In genomic region chr5:116557669-116558271, GRCh38 we compare ENCODE assay signal across 8 cellular contexts. TPM values are rescaled to one million over a fixed set of nuclear protein-coding genes. Genes with fewer than 3 reads are reported as not detected.
DNase-seq lines count a peak whose midpoint lies in the region; ATAC-seq, FAIRE-seq and TF ChIP-seq lines count a peak whose summit lies in the region.

No MANE protein-coding gene starts in this region.

- intact Hi-C loops in lower lobe of right lung (cut with DNase I) (no loop called here), posterior cingulate gyrus (cut with DNase I) (loop anchor here (10.0 kb wide), 1 partner anchor 63 kb away; no protein-coding TSS in a partner anchor)
- intact Hi-C loops in activated T-helper 1 cell treated with anti-CD3 and anti-CD28 coated beads, Interleukin-12 subunit alpha, Interleukin-12 subunit beta, Interleukin-2, Interleukin-4 antibody, amounts not matched to agents 30 ng/mL and 10 ng/mL and 1 ng/mL, durations not matched to agents 14 hours and 24 hours and 36 hours (cut with micrococcal nuclease), result loop anchor here (5.0 kb wide), 2 partner anchors 390 to 420 kb away; no protein-coding TSS in a partner anchor

- TF ChIP-seq CTCF in astrocyte (IDR thresholded peaks at IDR 0.05; ENCODE audit: insufficient read depth, low read depth, low read length), result peak; percentile 55
- TF ChIP-seq CTCF in lower lobe of right lung (IDR thresholded peaks at IDR 0.05), result peak; percentile 49

- H3K4me3 ChIP-seq in astrocyte (ENCODE audit: insufficient read depth, low read depth, low read length) (no peak overlapping the region), lower lobe of right lung (no peak overlapping the region)

- no peak overlapping the region for H3K4me2 ChIP-seq in astrocyte (ENCODE audit: low read length)

- DNase-seq in GM03348 (ENCODE audit: low spot score) (peak; percentile 24), astrocyte (ENCODE audit: low read depth) (no peak), lower lobe of right lung (no peak), HPDE6-E6E7 (ENCODE audit: extremely low spot score) (no peak), posterior cingulate gyrus (no peak)
- DNase-seq in activated T-helper 1 cell treated with anti-CD3 and anti-CD28 coated beads, Interleukin-12 subunit alpha, Interleukin-12 subunit beta, Interleukin-2, Interleukin-4 antibody, amounts not matched to agents 30 ng/mL and 10 ng/mL and 1 ng/mL, durations not matched to agents 14 hours and 24 hours and 36 hours (ENCODE audit: low spot score), result no peak

- H3K4me1 ChIP-seq in astrocyte (ENCODE audit: insufficient read depth, low read length), result no peaks in the 10 kb centered on the region
- peaks cover 12% of the 10 kb centered on the region for H3K4me1 ChIP-seq in lower lobe of right lung

- H3K27ac ChIP-seq in astrocyte (ENCODE audit: low read depth, low read length), result no peak overlapping the region
- no peak overlapping the region for H3K27ac ChIP-seq in lower lobe of right lung

- H2AFZ ChIP-seq in astrocyte (ENCODE audit: low read depth, low read length), result no peak overlapping the region

- H3K79me2 ChIP-seq in astrocyte (ENCODE audit: insufficient read depth, low read length), result no peaks in the 10 kb centered on the region

- ATAC-seq in HG03103 (IDR thresholded peaks at IDR 0.05; ENCODE audit: low read depth, unreplicated experiment), result peak; percentile 60
- no peak for ATAC-seq in lower lobe of right lung
- no peak for ATAC-seq in GM21423 (IDR thresholded peaks at IDR 0.05; ENCODE audit: unreplicated experiment)

- peaks cover 13% of the 10 kb centered on the region for H3K4me1 Mint-ChIP-seq in astrocyte (ENCODE audit: low read depth, unreplicated experiment)
- H3K4me1 Mint-ChIP-seq in activated T-helper 1 cell treated with anti-CD3 and anti-CD28 coated beads, Interleukin-12 subunit alpha, Interleukin-12 subunit beta, Interleukin-2, Interleukin-4 antibody, amounts not matched to agents 30 ng/mL and 10 ng/mL and 1 ng/mL, durations not matched to agents 14 hours and 24 hours and 36 hours (ENCODE audit: low read depth), result no peaks in the 10 kb centered on the region

- H3K9me3 ChIP-seq in astrocyte (ENCODE audit: insufficient read depth, low read depth, low read length) (no peaks in the 10 kb centered on the region), lower lobe of right lung (no peaks in the 10 kb centered on the region)

- H3K9me3 Mint-ChIP-seq in astrocyte (ENCODE audit: unreplicated experiment), result no peaks in the 10 kb centered on the region
- H3K9me3 Mint-ChIP-seq in activated T-helper 1 cell treated with anti-CD3 and anti-CD28 coated beads, Interleukin-12 subunit alpha, Interleukin-12 subunit beta, Interleukin-2, Interleukin-4 antibody, amounts not matched to agents 30 ng/mL and 10 ng/mL and 1 ng/mL, durations not matched to agents 14 hours and 24 hours and 36 hours, result no peaks in the 10 kb centered on the region

- H3K9ac ChIP-seq in astrocyte (ENCODE audit: low read length), result no peak overlapping the region

- no peak for FAIRE-seq in astrocyte (lab: Jason Lieb, UNC)

- peaks cover 2% of the 10 kb centered on the region for H3K27me3 ChIP-seq in astrocyte (ENCODE audit: insufficient read depth, low read length)
- no peaks in the 10 kb centered on the region for H3K27me3 ChIP-seq in lower lobe of right lung (ENCODE audit: low read depth)

- no peak overlapping the region for H3K27ac Mint-ChIP-seq in astrocyte (ENCODE audit: unreplicated experiment)
- no peak overlapping the region for H3K27ac Mint-ChIP-seq in activated T-helper 1 cell treated with anti-CD3 and anti-CD28 coated beads, Interleukin-12 subunit alpha, Interleukin-12 subunit beta, Interleukin-2, Interleukin-4 antibody, amounts not matched to agents 30 ng/mL and 10 ng/mL and 1 ng/mL, durations not matched to agents 14 hours and 24 hours and 36 hours

- no peaks in the 10 kb centered on the region for H3K27me3 Mint-ChIP-seq in astrocyte (ENCODE audit: low read depth, unreplicated experiment)
- H3K27me3 Mint-ChIP-seq in activated T-helper 1 cell treated with anti-CD3 and anti-CD28 coated beads, Interleukin-12 subunit alpha, Interleukin-12 subunit beta, Interleukin-2, Interleukin-4 antibody, amounts not matched to agents 30 ng/mL and 10 ng/mL and 1 ng/mL, durations not matched to agents 14 hours and 24 hours and 36 hours (ENCODE audit: insufficient read depth), result peaks cover 6% of the 10 kb centered on the region

- H3K36me3 Mint-ChIP-seq in astrocyte (ENCODE audit: low read depth, unreplicated experiment), result no peaks in the 10 kb centered on the region
- no peaks in the 10 kb centered on the region for H3K36me3 Mint-ChIP-seq in activated T-helper 1 cell treated with anti-CD3 and anti-CD28 coated beads, Interleukin-12 subunit alpha, Interleukin-12 subunit beta, Interleukin-2, Interleukin-4 antibody, amounts not matched to agents 30 ng/mL and 10 ng/mL and 1 ng/mL, durations not matched to agents 14 hours and 24 hours and 36 hours (ENCODE audit: low read depth)

- no peaks in the 10 kb centered on the region for H3K36me3 ChIP-seq in astrocyte (ENCODE audit: insufficient read depth, low read length)
- H3K36me3 ChIP-seq in lower lobe of right lung, result no peaks in the 10 kb centered on the region

- H3K4me3 Mint-ChIP-seq in astrocyte (ENCODE audit: unreplicated experiment), result no peak overlapping the region
- H3K4me3 Mint-ChIP-seq in activated T-helper 1 cell treated with anti-CD3 and anti-CD28 coated beads, Interleukin-12 subunit alpha, Interleukin-12 subunit beta, Interleukin-2, Interleukin-4 antibody, amounts not matched to agents 30 ng/mL and 10 ng/mL and 1 ng/mL, durations not matched to agents 14 hours and 24 hours and 36 hours, result no peak overlapping the region

- H4K20me1 ChIP-seq in astrocyte (ENCODE audit: insufficient read depth, low read length), result no peaks in the 10 kb centered on the region

RNA-seq across cellular contexts. Expression of gene SEMA6A, which starts 16.9 kb away (rescaled TPM):
- total RNA-seq in astrocyte (21.3 and 34.2 TPM in 2 replicates), lower lobe of right lung (44.3 TPM)
- total RNA-seq in activated T-helper 1 cell treated with anti-CD3 and anti-CD28 coated beads, Interleukin-12 subunit alpha, Interleukin-12 subunit beta, Interleukin-2, Interleukin-4 antibody, amounts not matched to agents 30 ng/mL and 10 ng/mL and 1 ng/mL, durations not matched to agents 14 hours and 24 hours and 36 hours, result 0.23 and 0.39 TPM in 2 replicates

Comparison
In these comparisons a context has a peak if more than half of its experiments do, and no peak if none do; other contexts are left out.
1. RNA of gene SEMA6A, which starts 16.9 kb away (total RNA-seq): 44.3 TPM in lower lobe of right lung (single experiment) and 21.3 to 34.2 TPM in astrocyte; 0.23 to 0.39 TPM in activated T-helper 1 cell treated with anti-CD3 and anti-CD28 coated beads, Interleukin-12 subunit alpha, Interleukin-12 subunit beta, Interleukin-2, Interleukin-4 antibody, amounts not matched to agents 30 ng/mL and 10 ng/mL and 1 ng/mL, durations not matched to agents 14 hours and 24 hours and 36 hours; every median in the first group is over 10 times any median in the second.